9 cellular contexts compared by ENCODE assay signal in genomic region chr22:21736084-21736642, GRCh38. TPM values are rescaled to one million over a fixed set of nuclear protein-coding genes. Genes with fewer than 3 reads are reported as not detected.
A peak's percentile ranks its signal among the peaks of the same experiment; 100 is the strongest.
DNase-seq lines count a peak whose midpoint lies in the region; ATAC-seq, FAIRE-seq and TF ChIP-seq lines count a peak whose summit lies in the region.
"Had no signal": no experiment of that assay in that cellular context is flagged by ENCODE, and none has a peak within 500 bp of the region (broad histone marks: within the 10 kb centered on the region; RNA-seq: fewer than 3 reads in every experiment).

No MANE protein-coding gene starts in this region.

- no peak overlapping the region for H3K27ac Mint-ChIP-seq in stimulated activated naive CD8-positive, alpha-beta T cell treated with anti-CD3 and anti-CD28 coated beads, Interleukin-15, amount 100 ng/mL, for 72 hours

- peak overlapping the region; percentile 52 to 55 for H3K4me3 Mint-ChIP-seq in stimulated activated naive CD8-positive, alpha-beta T cell treated with anti-CD3 and anti-CD28 coated beads, Interleukin-15, amount 100 ng/mL, for 72 hours

- H3K9me3 ChIP-seq in mononuclear cell (ENCODE audit: low read depth, low read length): no peaks in the 10 kb centered on the region

- no peak for DNase-seq in stimulated activated naive CD8-positive, alpha-beta T cell treated with anti-CD3 and anti-CD28 coated beads, Interleukin-15, amount 100 ng/mL, for 72 hours
- no peak for DNase-seq in stimulated activated naive CD8-positive, alpha-beta T cell treated with anti-CD3 and anti-CD28 coated beads, Interleukin-15, Interleukin-2, amounts not matched to agents 100 U/mL and 50 U/mL, for 24 hours
- DNase-seq in cardiac fibroblast (ENCODE audit: low read depth in 2 of 2) (no peak), NCI-H187 treated with DMSO at 0.1 percent for 48 hours (lab: John Stamatoyannopoulos, UW) (no peak), NCI-H1092 treated with DMSO at 0.1 percent for 48 hours (lab: John Stamatoyannopoulos, UW) (no peak), GM12892 (ENCODE audit: insufficient read length) (no peak)

- TF ChIP-seq CTCF in cardiac fibroblast (IDR thresholded peaks at IDR 0.05; ENCODE audit: low read depth, low read length): no peak

- H3K27me3 Mint-ChIP-seq in stimulated activated naive CD8-positive, alpha-beta T cell treated with anti-CD3 and anti-CD28 coated beads, Interleukin-15, amount 100 ng/mL, for 72 hours: peaks cover 27% of the 10 kb centered on the region

- peak; percentile 26 for ATAC-seq in stimulated activated naive CD8-positive, alpha-beta T cell treated with anti-CD3 and anti-CD28 coated beads, Interleukin-15, amount 100 ng/mL, for 72 hours
- ATAC-seq in stimulated activated naive CD8-positive, alpha-beta T cell treated with anti-CD3 and anti-CD28 coated beads, Interleukin-15, Interleukin-2, amounts not matched to agents 100 U/mL and 50 U/mL, for 24 hours: no peak
- ATAC-seq in HG02798 (IDR thresholded peaks at IDR 0.05; ENCODE audit: poor library complexity, unreplicated experiment): no peak

- FAIRE-seq in GM12892 (lab: Jason Lieb, UNC): no peak
- FAIRE-seq: G401.6 had no signal

- no peaks in the 10 kb centered on the region for H3K9me3 Mint-ChIP-seq in stimulated activated naive CD8-positive, alpha-beta T cell treated with anti-CD3 and anti-CD28 coated beads, Interleukin-15, amount 100 ng/mL, for 72 hours

- peaks cover 22% of the 10 kb centered on the region for H3K4me1 ChIP-seq in mononuclear cell (ENCODE audit: insufficient read depth, low read length)

- H3K4me1 Mint-ChIP-seq in stimulated activated naive CD8-positive, alpha-beta T cell treated with anti-CD3 and anti-CD28 coated beads, Interleukin-15, amount 100 ng/mL, for 72 hours: peaks cover 27% of the 10 kb centered on the region

- no peak for TF ChIP-seq POLR2A in GM12892 (IDR thresholded peaks at IDR 0.05; ENCODE audit: low read depth, low read length)

- H3K27me3 ChIP-seq in mononuclear cell (ENCODE audit: insufficient read depth, low read length): no peaks in the 10 kb centered on the region

- H3K4me3 ChIP-seq in cardiac fibroblast (replicated peaks in 1 of 2; ENCODE audit: low read depth in 2 of 2, low read length in 2 of 2) (peak overlapping the region; percentile 27 to 53), mononuclear cell (ENCODE audit: low read length) (peak overlapping the region; percentile 41)

RNA-seq across cellular contexts. Expression of gene YPEL1, which starts 0.6 kb away (rescaled TPM):
- 3.8 TPM for total RNA-seq in mononuclear cell
- 1.4 TPM for polyA plus RNA-seq in GM12892 (2012; ENCODE audit: missing spikeins)
